In genomic region chr18:74328196-74328595, GRCh38 we compare ENCODE assay signal across 1 cellular context.
TF ChIP-seq lines count a peak whose summit lies in the region.

No MANE protein-coding gene starts in this region.

TF ChIP-seq in HepG2, 621 proteins besides CTCF, POLR2A, EP300 and RAD21:
- TF ChIP-seq, protein P1, sequence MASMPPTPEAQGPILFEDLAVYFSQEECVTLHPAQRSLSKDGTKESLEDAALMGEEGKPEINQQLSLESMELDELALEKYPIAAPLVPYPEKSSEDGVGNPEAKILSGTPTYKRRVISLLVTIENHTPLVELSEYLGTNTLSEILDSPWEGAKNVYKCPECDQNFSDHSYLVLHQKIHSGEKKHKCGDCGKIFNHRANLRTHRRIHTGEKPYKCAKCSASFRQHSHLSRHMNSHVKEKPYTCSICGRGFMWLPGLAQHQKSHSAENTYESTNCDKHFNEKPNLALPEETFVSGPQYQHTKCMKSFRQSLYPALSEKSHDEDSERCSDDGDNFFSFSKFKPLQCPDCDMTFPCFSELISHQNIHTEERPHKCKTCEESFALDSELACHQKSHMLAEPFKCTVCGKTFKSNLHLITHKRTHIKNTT (CRISPR knock-in tag; IDR thresholded peaks at IDR 0.05), result no peak
- no peak for TF ChIP-seq KLF9 (CRISPR knock-in tag; IDR thresholded peaks at IDR 0.05; ENCODE audit: low read depth)
- TF ChIP-seq DRAP1 (CRISPR knock-in tag; IDR thresholded peaks at IDR 0.05), result no peak
- no peak for TF ChIP-seq NFATC3 (CRISPR knock-in tag; IDR thresholded peaks at IDR 0.05)
- TF ChIP-seq BCL6 (CRISPR knock-in tag; IDR thresholded peaks at IDR 0.05), result no peak
- TF ChIP-seq PRDM10 (CRISPR knock-in tag; IDR thresholded peaks at IDR 0.05; ENCODE audit: low read depth), result no peak
- no peak for TF ChIP-seq CREB3 (CRISPR knock-in tag; IDR thresholded peaks at IDR 0.05)
- no peak for TF ChIP-seq HMG20A (CRISPR knock-in tag; IDR thresholded peaks at IDR 0.05; ENCODE audit: borderline replicate concordance)
- TF ChIP-seq, protein P2, sequence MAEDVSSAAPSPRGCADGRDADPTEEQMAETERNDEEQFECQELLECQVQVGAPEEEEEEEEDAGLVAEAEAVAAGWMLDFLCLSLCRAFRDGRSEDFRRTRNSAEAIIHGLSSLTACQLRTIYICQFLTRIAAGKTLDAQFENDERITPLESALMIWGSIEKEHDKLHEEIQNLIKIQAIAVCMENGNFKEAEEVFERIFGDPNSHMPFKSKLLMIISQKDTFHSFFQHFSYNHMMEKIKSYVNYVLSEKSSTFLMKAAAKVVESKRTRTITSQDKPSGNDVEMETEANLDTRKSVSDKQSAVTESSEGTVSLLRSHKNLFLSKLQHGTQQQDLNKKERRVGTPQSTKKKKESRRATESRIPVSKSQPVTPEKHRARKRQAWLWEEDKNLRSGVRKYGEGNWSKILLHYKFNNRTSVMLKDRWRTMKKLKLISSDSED (CRISPR knock-in tag; IDR thresholded peaks at IDR 0.05), result no peak
- no peak for TF ChIP-seq ZNF629 (CRISPR knock-in tag; conservative IDR thresholded peaks at IDR 0.05)
- no peak for TF ChIP-seq ARID3A (IDR thresholded peaks at IDR 0.05; ENCODE audit: low read depth, low read length)
- TF ChIP-seq, protein P3, sequence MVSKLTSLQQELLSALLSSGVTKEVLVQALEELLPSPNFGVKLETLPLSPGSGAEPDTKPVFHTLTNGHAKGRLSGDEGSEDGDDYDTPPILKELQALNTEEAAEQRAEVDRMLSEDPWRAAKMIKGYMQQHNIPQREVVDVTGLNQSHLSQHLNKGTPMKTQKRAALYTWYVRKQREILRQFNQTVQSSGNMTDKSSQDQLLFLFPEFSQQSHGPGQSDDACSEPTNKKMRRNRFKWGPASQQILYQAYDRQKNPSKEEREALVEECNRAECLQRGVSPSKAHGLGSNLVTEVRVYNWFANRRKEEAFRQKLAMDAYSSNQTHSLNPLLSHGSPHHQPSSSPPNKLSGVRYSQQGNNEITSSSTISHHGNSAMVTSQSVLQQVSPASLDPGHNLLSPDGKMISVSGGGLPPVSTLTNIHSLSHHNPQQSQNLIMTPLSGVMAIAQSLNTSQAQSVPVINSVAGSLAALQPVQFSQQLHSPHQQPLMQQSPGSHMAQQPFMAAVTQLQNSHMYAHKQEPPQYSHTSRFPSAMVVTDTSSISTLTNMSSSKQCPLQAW (CRISPR knock-in tag; IDR thresholded peaks at IDR 0.05), result no peak
- TF ChIP-seq ZC3H4 (CRISPR knock-in tag; IDR thresholded peaks at IDR 0.05; ENCODE audit: borderline replicate concordance), result no peak
- TF ChIP-seq FOXJ3 (CRISPR knock-in tag; IDR thresholded peaks at IDR 0.05; ENCODE audit: borderline replicate concordance), result no peak
- no peak for TF ChIP-seq ZMYM4 (CRISPR knock-in tag; IDR thresholded peaks at IDR 0.05)
- TF ChIP-seq, protein P4, sequence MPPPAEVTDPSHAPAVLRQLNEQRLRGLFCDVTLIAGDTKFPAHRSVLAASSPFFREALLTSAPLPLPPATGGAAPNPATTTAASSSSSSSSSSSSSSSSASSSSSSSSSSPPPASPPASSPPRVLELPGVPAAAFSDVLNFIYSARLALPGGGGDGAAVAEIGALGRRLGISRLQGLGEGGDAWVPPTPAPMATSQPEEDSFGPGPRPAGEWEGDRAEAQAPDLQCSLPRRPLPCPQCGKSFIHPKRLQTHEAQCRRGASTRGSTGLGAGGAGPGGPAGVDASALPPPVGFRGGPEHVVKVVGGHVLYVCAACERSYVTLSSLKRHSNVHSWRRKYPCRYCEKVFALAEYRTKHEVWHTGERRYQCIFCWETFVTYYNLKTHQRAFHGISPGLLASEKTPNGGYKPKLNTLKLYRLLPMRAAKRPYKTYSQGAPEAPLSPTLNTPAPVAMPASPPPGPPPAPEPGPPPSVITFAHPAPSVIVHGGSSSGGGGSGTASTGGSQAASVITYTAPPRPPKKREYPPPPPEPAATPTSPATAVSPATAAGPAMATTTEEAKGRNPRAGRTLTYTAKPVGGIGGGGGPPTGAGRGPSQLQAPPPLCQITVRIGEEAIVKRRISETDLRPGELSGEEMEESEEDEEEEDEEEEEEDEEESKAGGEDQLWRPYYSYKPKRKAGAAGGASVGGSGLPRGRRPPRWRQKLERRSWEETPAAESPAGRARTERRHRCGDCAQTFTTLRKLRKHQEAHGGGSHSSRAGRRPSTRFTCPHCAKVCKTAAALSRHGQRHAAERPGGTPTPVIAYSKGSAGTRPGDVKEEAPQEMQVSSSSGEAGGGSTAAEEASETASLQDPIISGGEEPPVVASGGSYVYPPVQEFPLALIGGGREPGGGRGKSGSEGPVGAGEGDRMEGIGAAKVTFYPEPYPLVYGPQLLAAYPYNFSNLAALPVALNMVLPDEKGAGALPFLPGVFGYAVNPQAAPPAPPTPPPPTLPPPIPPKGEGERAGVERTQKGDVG (CRISPR knock-in tag; IDR thresholded peaks at IDR 0.05; ENCODE audit: borderline replicate concordance), result no peak
- TF ChIP-seq FOXC1 (CRISPR knock-in tag; IDR thresholded peaks at IDR 0.05; ENCODE audit: borderline replicate concordance), result no peak
- TF ChIP-seq ZNF605 (CRISPR knock-in tag; IDR thresholded peaks at IDR 0.05), result no peak
- no peak for TF ChIP-seq MAF1 (CRISPR knock-in tag; IDR thresholded peaks at IDR 0.05; ENCODE audit: borderline replicate concordance)
